Comparison of ENCODE assay signal across 25 cellular contexts in the genomic region with DNA sequence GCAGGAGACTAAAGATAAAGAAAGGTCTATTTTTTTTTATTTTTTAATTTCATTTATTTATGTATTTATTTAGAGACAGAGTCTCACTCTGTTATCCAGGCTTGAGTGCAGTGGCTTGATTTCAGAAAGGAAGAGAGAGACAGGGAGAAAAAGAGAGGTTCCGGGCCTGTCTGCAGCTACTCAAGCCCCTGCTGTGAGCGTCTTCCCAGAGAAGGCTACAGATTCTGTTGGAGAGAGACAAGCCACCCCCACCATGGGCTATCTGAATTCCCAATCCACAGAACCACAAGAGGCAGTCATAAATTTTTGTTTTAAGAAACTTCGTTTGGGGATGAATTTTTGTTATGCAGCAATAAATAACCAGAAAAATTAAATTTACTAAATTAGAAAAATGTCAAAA.
"Had no signal": no experiment of that assay in that cellular context is flagged by ENCODE, and none has a peak within 500 bp of the region (broad histone marks: within the 10 kb centered on the region; RNA-seq: fewer than 3 reads in every experiment).

No MANE protein-coding gene starts in this region.

- H3K4me3 ChIP-seq: psoas muscle, tibial nerve had no signal

- H3K27me3 Mint-ChIP-seq: activated naive CD4-positive, alpha-beta T cell treated with anti-CD3 and anti-CD28 coated beads, Interleukin-2, amount 10 ng/mL, durations not matched to agents 7 days and 5 days had no signal

- H3K27ac Mint-ChIP-seq: activated naive CD4-positive, alpha-beta T cell treated with anti-CD3 and anti-CD28 coated beads, Interleukin-2, amount 10 ng/mL, durations not matched to agents 7 days and 5 days; immature natural killer cell; naive thymus-derived CD4-positive, alpha-beta T cell; T-helper 1 cell treated with Interleukin-12 subunit alpha and Interleukin-12 subunit beta and Interleukin-4 antibody, amounts not matched to agents 30 μg/mL and 1 μg/mL, for 36 hours had no signal

- H3K36me3 ChIP-seq: tibial nerve had no signal

- H3K36me3 Mint-ChIP-seq: activated naive CD4-positive, alpha-beta T cell treated with anti-CD3 and anti-CD28 coated beads, Interleukin-2, amount 10 ng/mL, durations not matched to agents 7 days and 5 days; immature natural killer cell had no signal

- DNase-seq: activated CD4-positive, alpha-beta T cell treated with anti-CD3 and anti-CD28 coated beads for 48 hours; activated CD4-positive, alpha-beta T cell treated with anti-CD3 and anti-CD28 coated beads, Interleukin-2, amount 50 U/mL, for 48 hours; activated CD8-positive, alpha-beta memory T cell treated with anti-CD3 and anti-CD28 coated beads for 24 hours; activated gamma-delta T cell; activated naive CD4-positive, alpha-beta T cell treated with anti-CD3 and anti-CD28 coated beads, Interleukin-2, amount 10 ng/mL, durations not matched to agents 7 days and 5 days; activated T-cell treated with anti-CD3 and anti-CD28 coated beads, Interleukin-2, amount 50 U/mL, for 1 hour; amygdala; caudate nucleus; foreskin keratinocyte; immature natural killer cell; midbrain; naive thymus-derived CD4-positive, alpha-beta T cell; occipital lobe; psoas muscle; right cardiac atrium; stimulated activated CD4-positive, alpha-beta T cell treated with anti-CD3 and anti-CD28 coated beads, Interleukin-15, amount 100 ng/mL, for 24 hours; stimulated activated CD4-positive, alpha-beta T cell treated with anti-CD3 and anti-CD28 coated beads, Interleukin-2, amount 100 ng/mL, for 24 hours; stimulated activated naive CD4-positive, alpha-beta T cell; T-helper 9 cell had no signal

- H3K4me1 Mint-ChIP-seq: activated naive CD4-positive, alpha-beta T cell treated with anti-CD3 and anti-CD28 coated beads, Interleukin-2, amount 10 ng/mL, durations not matched to agents 7 days and 5 days; immature natural killer cell; naive thymus-derived CD4-positive, alpha-beta T cell had no signal

- H3K9me3 ChIP-seq: psoas muscle had no signal

- H3K9ac ChIP-seq: parathyroid adenoma had no signal

- H3K27ac ChIP-seq: foreskin keratinocyte, parathyroid adenoma, psoas muscle, tibial nerve, VCaP had no signal

- H3K4me3 Mint-ChIP-seq: activated naive CD4-positive, alpha-beta T cell treated with anti-CD3 and anti-CD28 coated beads, Interleukin-2, amount 10 ng/mL, durations not matched to agents 7 days and 5 days; immature natural killer cell; naive thymus-derived CD4-positive, alpha-beta T cell; T-helper 1 cell treated with Interleukin-12 subunit alpha and Interleukin-12 subunit beta and Interleukin-4 antibody, amounts not matched to agents 30 μg/mL and 1 μg/mL, for 36 hours had no signal

- ATAC-seq: activated CD4-positive, CD25-positive, alpha-beta regulatory T cell treated with anti-CD3 and anti-CD28 coated beads, Interleukin-2, amount 50 U/mL, for 24 hours; esophagus mucosa; foreskin keratinocyte; naive thymus-derived CD4-positive, alpha-beta T cell; psoas muscle; right cardiac atrium had no signal

- H3K79me2 ChIP-seq: parathyroid adenoma had no signal

- H2AFZ ChIP-seq: parathyroid adenoma had no signal

- H3K27me3 ChIP-seq: tibial nerve had no signal

- H3K4me1 ChIP-seq: foreskin keratinocyte, parathyroid adenoma, psoas muscle, tibial nerve had no signal
